19 cellular contexts compared by ENCODE assay signal in the genomic region with DNA sequence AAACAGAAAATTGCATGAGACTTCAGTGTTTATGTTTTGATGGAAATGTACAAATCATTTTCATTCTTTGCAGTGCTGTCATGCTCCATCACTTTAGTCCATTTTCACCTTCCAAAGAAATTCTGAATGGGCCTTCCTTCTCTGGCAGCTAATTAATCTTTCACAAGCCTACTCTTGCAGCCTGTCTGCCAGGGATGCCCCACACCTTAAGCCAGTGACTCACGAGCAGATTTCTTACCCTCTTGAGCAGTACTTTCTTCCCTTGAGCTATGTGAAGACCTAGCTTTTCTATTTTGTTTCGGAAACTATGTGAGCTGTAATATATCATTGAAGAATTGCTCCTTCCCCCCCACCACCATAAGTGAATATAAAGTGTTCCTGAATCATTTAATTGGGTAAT.
"Had no signal": no experiment of that assay in that cellular context is flagged by ENCODE, and none has a peak within 500 bp of the region (broad histone marks: within the 10 kb centered on the region; RNA-seq: fewer than 3 reads in every experiment).

No MANE protein-coding gene starts in this region.

- H3K4me1 ChIP-seq: gastrocnemius medialis, left lung, stomach, testis, upper lobe of left lung had no signal

- H3K9me3 ChIP-seq: gastrocnemius medialis, mucosa of descending colon, ovary, testis, upper lobe of left lung had no signal

- DNase-seq: activated CD4-positive, alpha-beta T cell treated with anti-CD3 and anti-CD28 coated beads for 1 hour; activated CD4-positive, alpha-beta T cell treated with anti-CD3 and anti-CD28 coated beads, Interleukin-2, amount 50 U/mL, for 48 hours; activated CD8-positive, alpha-beta memory T cell treated with anti-CD3 and anti-CD28 coated beads, Interleukin-2, amount 10 ng/mL, durations not matched to agents 7 days and 5 days; activated naive CD4-positive, alpha-beta T cell treated with anti-CD3 and anti-CD28 coated beads, Interleukin-2, amount 10 ng/mL, durations not matched to agents 7 days and 5 days; activated T-cell treated with anti-CD3 and anti-CD28 coated beads, Interleukin-2, amount 50 U/mL, for 24 hours; effector CD8-positive, alpha-beta T cell; gastrocnemius medialis; left lung; mucosa of descending colon; naive thymus-derived CD4-positive, alpha-beta T cell; ovary; stimulated activated CD4-positive, alpha-beta T cell treated with anti-CD3 and anti-CD28 coated beads, Interleukin-12 subunit alpha, Interleukin-12 subunit beta, amount 100 ng/mL, for 4 hours; stimulated activated CD4-positive, alpha-beta T cell treated with anti-CD3 and anti-CD28 coated beads, Interleukin-2, amount 100 ng/mL, for 24 hours; stomach; testis; upper lobe of left lung had no signal

- H3K27ac ChIP-seq: gastrocnemius medialis, left lung, ovary, stomach, testis, upper lobe of left lung, VCaP had no signal

- H3K9me3 Mint-ChIP-seq: activated naive CD4-positive, alpha-beta T cell treated with anti-CD3 and anti-CD28 coated beads, Interleukin-2, amount 10 ng/mL, durations not matched to agents 7 days and 5 days had no signal

- H3K36me3 Mint-ChIP-seq: activated CD8-positive, alpha-beta memory T cell treated with anti-CD3 and anti-CD28 coated beads, Interleukin-2, amount 10 ng/mL, durations not matched to agents 7 days and 5 days; activated naive CD4-positive, alpha-beta T cell treated with anti-CD3 and anti-CD28 coated beads, Interleukin-2, amount 10 ng/mL, durations not matched to agents 7 days and 5 days; memory B cell; naive thymus-derived CD4-positive, alpha-beta T cell had no signal

- H3K4me1 Mint-ChIP-seq: activated CD8-positive, alpha-beta memory T cell treated with anti-CD3 and anti-CD28 coated beads, Interleukin-2, amount 10 ng/mL, durations not matched to agents 7 days and 5 days; activated naive CD4-positive, alpha-beta T cell treated with anti-CD3 and anti-CD28 coated beads, Interleukin-2, amount 10 ng/mL, durations not matched to agents 7 days and 5 days; central memory CD8-positive, alpha-beta T cell; memory B cell; naive thymus-derived CD4-positive, alpha-beta T cell had no signal

- H3K27ac Mint-ChIP-seq: activated CD8-positive, alpha-beta memory T cell treated with anti-CD3 and anti-CD28 coated beads, Interleukin-2, amount 10 ng/mL, durations not matched to agents 7 days and 5 days; activated naive CD4-positive, alpha-beta T cell treated with anti-CD3 and anti-CD28 coated beads, Interleukin-2, amount 10 ng/mL, durations not matched to agents 7 days and 5 days; activated T-cell treated with anti-CD3 and anti-CD28 coated beads, Interleukin-2, amount 50 U/mL, for 24 hours; memory B cell; naive thymus-derived CD4-positive, alpha-beta T cell had no signal

- H3K27me3 ChIP-seq: gastrocnemius medialis, left lung, ovary, stomach, testis, upper lobe of left lung had no signal

- H3K4me3 Mint-ChIP-seq: activated CD8-positive, alpha-beta memory T cell treated with anti-CD3 and anti-CD28 coated beads, Interleukin-2, amount 10 ng/mL, durations not matched to agents 7 days and 5 days; activated naive CD4-positive, alpha-beta T cell treated with anti-CD3 and anti-CD28 coated beads, Interleukin-2, amount 10 ng/mL, durations not matched to agents 7 days and 5 days; activated T-cell treated with anti-CD3 and anti-CD28 coated beads, Interleukin-2, amount 50 U/mL, for 24 hours; central memory CD8-positive, alpha-beta T cell; memory B cell; naive thymus-derived CD4-positive, alpha-beta T cell had no signal

- H3K27me3 Mint-ChIP-seq: activated CD8-positive, alpha-beta memory T cell treated with anti-CD3 and anti-CD28 coated beads, Interleukin-2, amount 10 ng/mL, durations not matched to agents 7 days and 5 days; activated naive CD4-positive, alpha-beta T cell treated with anti-CD3 and anti-CD28 coated beads, Interleukin-2, amount 10 ng/mL, durations not matched to agents 7 days and 5 days; activated T-cell treated with anti-CD3 and anti-CD28 coated beads, Interleukin-2, amount 50 U/mL, for 24 hours; central memory CD8-positive, alpha-beta T cell; memory B cell; naive thymus-derived CD4-positive, alpha-beta T cell had no signal
